Comparison of ENCODE assay signal across 10 cellular contexts in genomic region chr10:110629680-110630191, GRCh38. TPM values are rescaled to one million over a fixed set of nuclear protein-coding genes. Genes with fewer than 3 reads are reported as not detected.
DNase-seq lines count a peak whose midpoint lies in the region; ATAC-seq and TF ChIP-seq lines count a peak whose summit lies in the region.
"Had no signal": no experiment of that assay in that cellular context is flagged by ENCODE, and none has a peak within 500 bp of the region (broad histone marks: within the 10 kb centered on the region; RNA-seq: fewer than 3 reads in every experiment).

No MANE protein-coding gene starts in this region.

- intact Hi-C loops in sigmoid colon (cut with DNase I) = no loop called here

- H3K27me3 Mint-ChIP-seq in HFFc6 (ENCODE audit: insufficient read depth) = peaks cover 22% of the 10 kb centered on the region
- peaks cover 12% of the 10 kb centered on the region for H3K27me3 Mint-ChIP-seq in T-helper 17 cell
- no peaks in the 10 kb centered on the region for H3K27me3 Mint-ChIP-seq in glutamatergic neuron (ENCODE audit: unreplicated experiment)

- peak in 1 of 4 donors; percentile 20 for TF ChIP-seq EP300 in sigmoid colon (IDR thresholded peaks at IDR 0.05)
- no peak for TF ChIP-seq EP300 in suprapubic skin (IDR thresholded peaks at IDR 0.05)

- WGBS in sigmoid colon, 2 donors = 18 to 52% methylated on average over 3 of the region's 3 CpGs
- 39% methylated on average over 3 of the region's 3 CpGs for WGBS in suprapubic skin

- H3K4me3 ChIP-seq in sigmoid colon = no peak overlapping the region
- no peak overlapping the region for H3K4me3 ChIP-seq in BE2C (ENCODE audit: low read depth, low read length)
- H3K4me3 ChIP-seq in suprapubic skin = no peak overlapping the region

- H3K9me3 Mint-ChIP-seq in HFFc6 = no peaks in the 10 kb centered on the region
- H3K9me3 Mint-ChIP-seq in glutamatergic neuron (ENCODE audit: unreplicated experiment) = no peaks in the 10 kb centered on the region

- TF ChIP-seq CTCF in HFFc6 (IDR thresholded peaks at IDR 0.05) (no peak), sigmoid colon (IDR thresholded peaks at IDR 0.05) (no peak), BE2C (IDR thresholded peaks at IDR 0.05; ENCODE audit: low read depth, low read length) (no peak), suprapubic skin (IDR thresholded peaks at IDR 0.05) (no peak), glutamatergic neuron (IDR thresholded peaks at IDR 0.05; ENCODE audit: partially characterized antibody, unreplicated experiment) (no peak)

- ATAC-seq in T-helper 17 cell = no peak

- H3K27ac ChIP-seq in sigmoid colon (peak overlapping the region; percentile 65 to 83 (median 76)), suprapubic skin (no peak overlapping the region)
- H3K27ac ChIP-seq: VCaP had no signal

- H3K36me3 Mint-ChIP-seq in HFFc6 (ENCODE audit: low read depth) (no peaks in the 10 kb centered on the region), T-helper 17 cell (ENCODE audit: low read depth) (peaks cover 4% of the 10 kb centered on the region), glutamatergic neuron (ENCODE audit: unreplicated experiment) (no peaks in the 10 kb centered on the region)

- H3K4me3 Mint-ChIP-seq in HFFc6 (no peak overlapping the region), T-helper 17 cell (no peak overlapping the region), glutamatergic neuron (ENCODE audit: unreplicated experiment) (no peak overlapping the region)

- H3K4me1 Mint-ChIP-seq in HFFc6 (ENCODE audit: low read depth) (peaks cover 15% of the 10 kb centered on the region), T-helper 17 cell (no peaks in the 10 kb centered on the region), glutamatergic neuron (ENCODE audit: low read depth, unreplicated experiment) (no peaks in the 10 kb centered on the region)

- TF ChIP-seq POLR2A in sigmoid colon (IDR thresholded peaks at IDR 0.05) (no peak), suprapubic skin (IDR thresholded peaks at IDR 0.05) (no peak)

- H3K9me3 ChIP-seq in sigmoid colon = no peaks in the 10 kb centered on the region
- H3K9me3 ChIP-seq in T-helper 17 cell (ENCODE audit: control insufficient read depth, low read length, poor library complexity, severe bottlenecking) = no peaks in the 10 kb centered on the region
- H3K9me3 ChIP-seq in BE2C = no peaks in the 10 kb centered on the region
- no peaks in the 10 kb centered on the region for H3K9me3 ChIP-seq in suprapubic skin

- H3K36me3 ChIP-seq in sigmoid colon (no peaks in the 10 kb centered on the region), BE2C (no peaks in the 10 kb centered on the region), suprapubic skin (no peaks in the 10 kb centered on the region)

- peaks cover 0 to 17% (median 13%) of the 10 kb centered on the region in 4 donors for H3K4me1 ChIP-seq in sigmoid colon
- no peaks in the 10 kb centered on the region; the same call in 1 of the 2 replicates for H3K4me1 ChIP-seq in BE2C
- no peaks in the 10 kb centered on the region for H3K4me1 ChIP-seq in suprapubic skin

- H3K27me3 ChIP-seq in sigmoid colon (no peaks in the 10 kb centered on the region), BE2C (no peaks in the 10 kb centered on the region), suprapubic skin (no peaks in the 10 kb centered on the region)

- peak; percentile 76 for DNase-seq in HFFc6
- peak; percentile 29 for DNase-seq in NCI-H446 treated with DMSO at 0.1 percent for 48 hours (lab: John Stamatoyannopoulos, UW)
- peak; percentile 30 for DNase-seq in fibroblast of peridontal ligament (ENCODE audit: extremely low read depth)
- DNase-seq in sigmoid colon = no peak
- no peak for DNase-seq in T-helper 17 cell
- DNase-seq in BE2C = no peak
- no peak for DNase-seq in suprapubic skin (ENCODE audit: low spot score in 2 of 2)
- DNase-seq in glutamatergic neuron = no peak
- DNase-seq: amygdala had no signal

- H3K27ac Mint-ChIP-seq in HFFc6 (peak overlapping the region; percentile 30), T-helper 17 cell (no peak overlapping the region), glutamatergic neuron (ENCODE audit: unreplicated experiment) (no peak overlapping the region)

RNA-seq across cellular contexts. Expression of gene RBM20, which starts 14.4 kb away (rescaled TPM):
- total RNA-seq in HFFc6 (2021; fragmentation: NEBNext Ultra II Directional; extraction: Animal tissue kit (Norgen Biotek cat#: 25700)) = not detected
- total RNA-seq in sigmoid colon (1 to 10 TPM; 4.9 to 7.8 (median 6.0) TPM), T-helper 17 cell (not detected), suprapubic skin (10 to 100 TPM in 1 of 4 donors, 1 to 10 TPM in 3; 1.6 to 18.6 (median 3.2) TPM), glutamatergic neuron (ENCODE audit: unreplicated experiment) (5.8 TPM)
- under 1 TPM in 2 of 3 donors, not detected in 1; 0.23 to 0.64 TPM for polyA plus RNA-seq in sigmoid colon
- 31.0 TPM for polyA plus RNA-seq in BE2C (2012; ENCODE audit: insufficient read depth, insufficient read length, low read depth)

Comparison
In these comparisons a context has a peak if more than half of its experiments do, and no peak if none do; other contexts are left out.
1. DNase-seq: peak in HFFc6 (single experiment), NCI-H446 treated with DMSO at 0.1 percent for 48 hours (single experiment) and fibroblast of peridontal ligament (single experiment); none in sigmoid colon (single experiment), T-helper 17 cell (0 of 3), BE2C (single experiment), suprapubic skin (0 of 2) and glutamatergic neuron (single experiment).